ENCODE assay signal across 2 cellular contexts in genomic region chr9:129776938-129777768, GRCh38.
TF ChIP-seq lines count a peak whose summit lies in the region.

No MANE protein-coding gene starts in this region.

TF ChIP-seq in HEK293, 187 proteins besides CTCF, POLR2A, EP300 and RAD21 (continued from another document and continues in another):
- TF ChIP-seq ZNF513 (tag by site-specific recombination; IDR thresholded peaks at IDR 0.05) (peak; percentile 79), ZNF510 (tag by site-specific recombination; IDR thresholded peaks at IDR 0.05; ENCODE audit: insufficient replicate concordance) (no peak), ZFP69B (tag by site-specific recombination; IDR thresholded peaks at IDR 0.05) (peak; percentile 66; the same call in 1 of the 2 replicates), ZNF488 (tag by site-specific recombination; IDR thresholded peaks at IDR 0.05) (no peak), ZBTB44 (tag by site-specific recombination; IDR thresholded peaks at IDR 0.05) (no peak), ZBTB26 (tag by site-specific recombination; optimal IDR thresholded peaks at IDR 0.05) (peak; percentile 12), ZNF324 (tag by site-specific recombination; IDR thresholded peaks at IDR 0.05) (peak; percentile 91), SP7 (tag by site-specific recombination; IDR thresholded peaks at IDR 0.05) (peak; percentile 85), ZNF24 (tag by site-specific recombination; IDR thresholded peaks at IDR 0.05) (peak; percentile 55; the same call in 1 of the 2 replicates), ZNF560 (tag by site-specific recombination; IDR thresholded peaks at IDR 0.05; ENCODE audit: borderline replicate concordance) (no peak), GLIS1 (tag by site-specific recombination; IDR thresholded peaks at IDR 0.05) (peak; percentile 91), ZNF362 (tag by site-specific recombination; IDR thresholded peaks at IDR 0.05) (no peak), ZNF133 (tag by site-specific recombination; IDR thresholded peaks at IDR 0.05) (0 out of 2 replicates have a peak, but pooled peaks have one; percentile 35), ZNF776 (tag by site-specific recombination; IDR thresholded peaks at IDR 0.05; ENCODE audit: borderline replicate concordance) (no peak), BCL6B (tag by site-specific recombination; IDR thresholded peaks at IDR 0.05) (no peak), ZBTB21 (tag by site-specific recombination; IDR thresholded peaks at IDR 0.05) (peak; percentile 98)

TF ChIP-seq in K562, 482 proteins besides CTCF, POLR2A, EP300 and RAD21 (continued from another document and continues in another):
- peak; percentile 60 for TF ChIP-seq HMGN3 (IDR thresholded peaks at IDR 0.05; ENCODE audit: borderline replicate concordance, extremely low read depth, insufficient read length, low read depth, low read length)
- 0 out of 2 replicates have a peak, but pooled peaks have one; percentile 85 for TF ChIP-seq ZNF212 (CRISPR knock-in tag; IDR thresholded peaks at IDR 0.05)
- TF ChIP-seq E2F1 (CRISPR knock-in tag; IDR thresholded peaks at IDR 0.05), result no peak
- no peak for TF ChIP-seq HEY1 (CRISPR knock-in tag; IDR thresholded peaks at IDR 0.05; ENCODE audit: borderline replicate concordance)
- TF ChIP-seq ZSCAN29 (IDR thresholded peaks at IDR 0.05), result no peak
- TF ChIP-seq MTA3 (IDR thresholded peaks at IDR 0.05; ENCODE audit: borderline replicate concordance), result peak; percentile 95
- TF ChIP-seq FIP1L1 (IDR thresholded peaks at IDR 0.05; ENCODE audit: low read depth, low read length, poor library complexity, severe bottlenecking), result no peak
- no peak for TF ChIP-seq TRIM28 (IDR thresholded peaks at IDR 0.05)
- TF ChIP-seq ZNF717 (CRISPR knock-in tag; IDR thresholded peaks at IDR 0.05), result no peak
- TF ChIP-seq TFE3 (CRISPR knock-in tag; IDR thresholded peaks at IDR 0.05), result no peak
- peak; percentile 59 for TF ChIP-seq ZFP36 (IDR thresholded peaks at IDR 0.05; ENCODE audit: low read depth, low read length, partially characterized antibody)
- no peak for TF ChIP-seq ARID3B (CRISPR knock-in tag; IDR thresholded peaks at IDR 0.05; ENCODE audit: borderline replicate concordance)
- no peak for TF ChIP-seq PPARD (CRISPR knock-in tag; IDR thresholded peaks at IDR 0.05)
- TF ChIP-seq ZHX1 (conservative IDR thresholded peaks at IDR 0.05; ENCODE audit: low read length), result no peak
- TF ChIP-seq ZNF140 (CRISPR knock-in tag; IDR thresholded peaks at IDR 0.05), result no peak
- TF ChIP-seq KHSRP (IDR thresholded peaks at IDR 0.05), result peak; percentile 90
- TF ChIP-seq ZNF3 (CRISPR knock-in tag; IDR thresholded peaks at IDR 0.05), result no peak
- TF ChIP-seq ZNF239 (CRISPR knock-in tag; IDR thresholded peaks at IDR 0.05), result peak; percentile 43; the same call in 1 of the 2 replicates
- peak; percentile 65; the same call in 1 of the 2 replicates for TF ChIP-seq ZNF134 (CRISPR knock-in tag; conservative IDR thresholded peaks at IDR 0.05)
- peak; percentile 91 for TF ChIP-seq ATF2 (CRISPR knock-in tag; IDR thresholded peaks at IDR 0.05)
- no peak for TF ChIP-seq CLOCK (CRISPR knock-in tag; IDR thresholded peaks at IDR 0.05; ENCODE audit: borderline replicate concordance)
- peak in 1 of 2 experiments; percentile 92; a peak in 2 of 4 replicates for TF ChIP-seq ZNF318 (IDR thresholded peaks at IDR 0.05; ENCODE audit: borderline replicate concordance in 1 of 2, low read depth in 1 of 2)
- TF ChIP-seq ZBTB2 (IDR thresholded peaks at IDR 0.05), result no peak
